In the genomic region with DNA sequence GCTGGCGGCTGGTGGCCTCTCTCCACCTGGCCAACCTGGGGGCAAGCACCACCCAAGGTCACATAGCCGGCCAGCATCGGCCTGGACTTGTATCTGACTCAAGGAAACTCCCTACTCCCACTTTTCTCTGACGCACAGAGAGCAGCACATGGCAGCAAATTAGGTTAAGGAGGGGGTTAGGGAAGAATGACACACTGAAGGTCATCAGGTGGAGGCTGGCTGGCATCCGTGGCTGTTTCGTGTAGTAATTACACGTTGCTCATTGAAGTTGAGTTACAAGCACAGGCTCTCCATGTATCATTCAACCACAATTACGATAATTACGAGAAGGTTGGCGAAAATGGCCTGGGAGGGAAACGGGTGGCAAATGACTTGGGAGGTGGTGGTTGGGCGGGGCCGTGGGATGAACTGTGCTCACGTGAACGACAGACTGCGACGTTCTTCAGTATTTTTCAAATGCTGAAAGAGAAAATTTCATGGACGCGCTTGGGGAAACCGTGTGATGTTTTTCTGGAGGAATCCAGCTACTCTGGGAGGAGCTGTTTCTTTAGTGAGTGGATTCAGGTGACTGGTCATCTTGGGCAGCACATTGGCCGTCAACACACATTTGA, we compare ENCODE assay signal across 25 cellular contexts. TPM values are rescaled to one million over a fixed set of nuclear protein-coding genes. Genes with fewer than 3 reads are reported as not detected.
DNase-seq lines count a peak whose midpoint lies in the region; ATAC-seq and TF ChIP-seq lines count a peak whose summit lies in the region.
"Had no signal": no experiment of that assay in that cellular context is flagged by ENCODE, and none has a peak within 500 bp of the region (broad histone marks: within the 10 kb centered on the region; RNA-seq: fewer than 3 reads in every experiment).

No MANE protein-coding gene starts in this region.

- BruUV-seq in IMR-90 (replicated peaks; lab: Mats Ljungman, UMichigan), result no TSS peak

- H3K4ac ChIP-seq in IMR-90 (ENCODE audit: low read depth, low read length), result no peak overlapping the region
- no peak overlapping the region for H3K4ac ChIP-seq in neuronal stem cell (ENCODE audit: low read length)

- H3K56ac ChIP-seq in IMR-90 (ENCODE audit: extremely low read depth, insufficient read depth, low read length), result no peak overlapping the region

- no peak for ATAC-seq in IMR-90 (ENCODE audit: low read depth)
- ATAC-seq: left lung had no signal

- H2BK12ac ChIP-seq in neuronal stem cell (ENCODE audit: low read length), result no peak overlapping the region

- H2BK5ac ChIP-seq in IMR-90 (ENCODE audit: low read depth, low read length, poor library complexity, severe bottlenecking), result no peak overlapping the region
- no peak overlapping the region for H2BK5ac ChIP-seq in neuronal stem cell (ENCODE audit: low read length)

- H3K18ac ChIP-seq in IMR-90 (ENCODE audit: low read depth, low read length) (no peak overlapping the region), neuronal stem cell (ENCODE audit: low read length) (peak overlapping the region; percentile 59)

- no peak overlapping the region for H3K4me2 ChIP-seq in IMR-90 (ENCODE audit: low read depth, low read length)
- no peak overlapping the region for H3K4me2 ChIP-seq in neuronal stem cell (ENCODE audit: insufficient read depth, low read length, poor library complexity, severe bottlenecking)

- dilution Hi-C loops in IMR-90 (cut with HindIII; ENCODE audit: low sequenced_read_pairs, unreplicated experiment), result no loop called here

- H2AK5ac ChIP-seq in IMR-90 (ENCODE audit: low read depth, low read length) (peak overlapping the region; percentile 50), neuronal stem cell (ENCODE audit: low read depth, low read length) (peak overlapping the region; percentile 90)

- H3K36me3 ChIP-seq in IMR-90 (ENCODE audit: control insufficient read depth, insufficient read depth, low read length) (no peaks in the 10 kb centered on the region), neuronal stem cell (replicated peaks in 1 of 2; ENCODE audit: control insufficient read depth in 2 of 2, insufficient read depth in 2 of 2, low read length in 2 of 2) (no peaks in the 10 kb centered on the region)
- H3K36me3 ChIP-seq: left lung, SJCRH30, transverse colon had no signal

- 93% methylated on average over 8 of the region's 21 CpGs; no CpG with 5 or more reads in 1 of the 2 experiments for WGBS in IMR-90 (ENCODE audit: extremely low coverage in 2 of 2, insufficient read length in 1 of 2), 2 experiments
- WGBS in neuronal stem cell (ENCODE audit: extremely low coverage in 2 of 2, insufficient read length in 2 of 2, insufficient replicate concordance in 1 of 2), 2 donors, result no CpG with 5 or more reads among the region's 21 CpGs

- H2BK15ac ChIP-seq in IMR-90 (ENCODE audit: low read depth, low read length) (no peak overlapping the region), neuronal stem cell (ENCODE audit: low read length) (peak overlapping the region; percentile 7)

- H3K9me3 ChIP-seq in IMR-90 (ENCODE audit: control insufficient read depth, insufficient read depth, low read length) (no peaks in the 10 kb centered on the region), neuronal stem cell (replicated peaks in 1 of 2; ENCODE audit: control insufficient read depth in 2 of 2, insufficient read depth in 1 of 2, low read depth in 1 of 2, low read length in 2 of 2) (peaks cover 2 to 3% of the 10 kb centered on the region in 2 donors)
- H3K9me3 ChIP-seq: left lung, SJCRH30, transverse colon had no signal

- peak; percentile 31 for DNase-seq in NCI-H1105 treated with DMSO at 0.1 percent for 48 hours (lab: John Stamatoyannopoulos, UW)
- DNase-seq in NCI-H1105 (lab: John Stamatoyannopoulos, UW), result no peak
- no peak for DNase-seq in IMR-90
- peak; percentile 25 for DNase-seq in RKO (ENCODE audit: low spot score)
- no peak for DNase-seq in neuronal stem cell (ENCODE audit: low spot score)
- no peak for DNase-seq in activated T-cell treated with anti-CD3 and anti-CD28 coated beads, Interleukin-2, amount 50 U/mL, for 1 hour
- no peak for DNase-seq in NCI-H1048 (lab: John Stamatoyannopoulos, UW)
- no peak for DNase-seq in NCI-H526 (lab: John Stamatoyannopoulos, UW)
- DNase-seq: activated gamma-delta T cell; activated T-cell treated with anti-CD3 and anti-CD28 coated beads for 4 hours; Calu3; DMS79; endodermal cell; glutamatergic neuron; H7; Kasumi-1; left lung; NCI-H2029; NCI-H526 treated with DMSO at 0.1 percent for 48 hours; stimulated activated CD4-positive, alpha-beta T cell treated with anti-CD3 and anti-CD28 coated beads, Interleukin-2, amount 100 ng/mL, for 24 hours; stimulated activated CD8-positive, alpha-beta memory T cell treated with anti-CD3 and anti-CD28 coated beads, Interleukin-4, amount 100 ng/mL, for 48 hours; SW 1271; transverse colon had no signal

- H3K4me1 ChIP-seq in IMR-90 (ENCODE audit: control insufficient read depth, insufficient read depth, low read length) (peaks cover 2% of the 10 kb centered on the region; the same call in 1 of the 2 replicates), neuronal stem cell (ENCODE audit: control insufficient read depth in 2 of 2, insufficient read depth in 1 of 2, low read depth in 1 of 2, low read length in 2 of 2) (peaks cover 5 to 16% of the 10 kb centered on the region in 2 donors)

- in situ Hi-C loops in IMR-90 (cut with MboI; ENCODE audit: low sequenced_read_pairs), result no loop called here

- H3K4me3 ChIP-seq in IMR-90 (ENCODE audit: insufficient read depth, low read depth, low read length) (no peak overlapping the region), neuronal stem cell (ENCODE audit: low read length in 2 of 2) (no peak overlapping the region)
- H3K4me3 ChIP-seq: left lung, SJCRH30, transverse colon had no signal

- no peak for TF ChIP-seq RAD21 in IMR-90 (IDR thresholded peaks at IDR 0.05; ENCODE audit: low read length)

- no peak overlapping the region for H2AK9ac ChIP-seq in IMR-90 (replicated peaks; ENCODE audit: low read depth, low read length, poor library complexity)

- H2BK120ac ChIP-seq in IMR-90 (ENCODE audit: low read depth, low read length), result no peak overlapping the region
- H2BK120ac ChIP-seq in neuronal stem cell (ENCODE audit: low read depth, low read length), result no peak overlapping the region

- H3K23ac ChIP-seq in IMR-90 (ENCODE audit: low read depth, low read length), result no peak overlapping the region
- H3K23ac ChIP-seq in neuronal stem cell (ENCODE audit: low read depth, low read length, poor library complexity), result no peak overlapping the region

- TF ChIP-seq CTCF in IMR-90 (conservative IDR thresholded peaks at IDR 0.05; ENCODE audit: low read depth, low read length), result no peak

- no peak for TF ChIP-seq POLR2A in IMR-90 (IDR thresholded peaks at IDR 0.05; ENCODE audit: low read depth, low read length)

- H3K27me3 ChIP-seq in IMR-90 (ENCODE audit: control insufficient read depth, insufficient read depth, low read length) (peaks cover 9% of the 10 kb centered on the region; the same call in 1 of the 2 replicates), neuronal stem cell (ENCODE audit: control insufficient read depth in 3 of 3, insufficient read depth in 3 of 3, low read depth in 1 of 3, low read length in 3 of 3) (peaks cover 9 to 41% (median 29%) of the 10 kb centered on the region in 3 experiments)
- H3K27me3 ChIP-seq: SJCRH30 had no signal

- no peak overlapping the region for H3K9ac ChIP-seq in IMR-90 (ENCODE audit: low read depth, low read length)
- peak overlapping the region; percentile 3 for H3K9ac ChIP-seq in neuronal stem cell (ENCODE audit: low read depth, low read length, poor library complexity)

- no peak overlapping the region for H2AFZ ChIP-seq in IMR-90 (replicated peaks; ENCODE audit: low read length, poor library complexity)
- H2AFZ ChIP-seq in neuronal stem cell (ENCODE audit: low read length), result no peak overlapping the region

- H4K8ac ChIP-seq in IMR-90 (ENCODE audit: low read depth in 2 of 2, low read length in 2 of 2), result no peak overlapping the region
- H4K8ac ChIP-seq in neuronal stem cell (ENCODE audit: low read depth, low read length), result no peak overlapping the region

- H3K9me1 ChIP-seq in IMR-90 (ENCODE audit: insufficient read depth, low read length), result 0 out of 2 replicates have a peak, but pooled peaks cover 3% of the 10 kb centered on the region

- H4K5ac ChIP-seq in IMR-90 (ENCODE audit: low read depth, low read length), result no peak overlapping the region

- intact Hi-C loops in IMR-90 (cut with micrococcal nuclease), result no loop called here

- CTCF ChIA-PET in IMR-90 (lab: Yijun Ruan, JAX), result no interaction called here

- POLR2A ChIA-PET in IMR-90 (lab: Charles Lee; ENCODE audit: unreplicated experiment), result no interaction called here

- H3K14ac ChIP-seq in IMR-90 (replicated peaks; ENCODE audit: low read depth, low read length), result no peak overlapping the region
- H3K14ac ChIP-seq in neuronal stem cell (ENCODE audit: low read length), result no peak overlapping the region

- H3K79me1 ChIP-seq in IMR-90 (ENCODE audit: low read depth in 1 of 2, low read length in 2 of 2) (no peaks in the 10 kb centered on the region), neuronal stem cell (ENCODE audit: low read depth, low read length) (peaks cover 7% of the 10 kb centered on the region)

- H4K20me1 ChIP-seq in IMR-90 (ENCODE audit: insufficient read depth, low read length), result no peaks in the 10 kb centered on the region

- H3K27ac ChIP-seq in IMR-90 (ENCODE audit: insufficient read depth, low read length) (no peak overlapping the region), neuronal stem cell (replicated peaks; ENCODE audit: low read length) (no peak overlapping the region)
- H3K27ac ChIP-seq: 22Rv1, left lung, SJCRH30, transverse colon had no signal

- no peak overlapping the region for H2BK20ac ChIP-seq in IMR-90 (ENCODE audit: low read depth, low read length)

- H4K91ac ChIP-seq in IMR-90 (ENCODE audit: insufficient read depth, low read depth, low read length), result no peak overlapping the region
- no peak overlapping the region for H4K91ac ChIP-seq in neuronal stem cell (ENCODE audit: low read depth, low read length, poor library complexity)

TF ChIP-seq in IMR-90, 13 proteins besides CTCF, POLR2A, EP300 and RAD21 (continues in another document):
- TF ChIP-seq, protein P1, sequence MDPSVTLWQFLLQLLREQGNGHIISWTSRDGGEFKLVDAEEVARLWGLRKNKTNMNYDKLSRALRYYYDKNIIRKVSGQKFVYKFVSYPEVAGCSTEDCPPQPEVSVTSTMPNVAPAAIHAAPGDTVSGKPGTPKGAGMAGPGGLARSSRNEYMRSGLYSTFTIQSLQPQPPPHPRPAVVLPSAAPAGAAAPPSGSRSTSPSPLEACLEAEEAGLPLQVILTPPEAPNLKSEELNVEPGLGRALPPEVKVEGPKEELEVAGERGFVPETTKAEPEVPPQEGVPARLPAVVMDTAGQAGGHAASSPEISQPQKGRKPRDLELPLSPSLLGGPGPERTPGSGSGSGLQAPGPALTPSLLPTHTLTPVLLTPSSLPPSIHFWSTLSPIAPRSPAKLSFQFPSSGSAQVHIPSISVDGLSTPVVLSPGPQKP (IDR thresholded peaks at IDR 0.05; ENCODE audit: borderline replicate concordance, low read depth, low read length), result no peak
- TF ChIP-seq RFX5 (IDR thresholded peaks at IDR 0.05; ENCODE audit: low read depth, low read length), result no peak

RNA-seq across cellular contexts. Expression of a gene that starts 4.0 kb away (rescaled TPM):
- total RNA-seq in IMR-90 (2012; rRNA removed), result 17.9 and 21.4 TPM in 2 replicates
- polyA plus RNA-seq in IMR-90 (2012; rRNA removed), result 48.2 and 60.2 TPM in 2 replicates
- polyA plus RNA-seq in IMR-90 (2012; cell fraction: cytosol; rRNA removed), result 73.7 and 167 TPM in 2 replicates
- 50.0 and 129 TPM in 2 replicates for polyA plus RNA-seq in IMR-90 (2012; cell fraction: nucleus; rRNA removed; ENCODE audit: low replicate concordance)
- 12.8 TPM for polyA plus RNA-seq in neuronal stem cell (2013, experiment 1 of 2)
- 14.7 TPM for polyA plus RNA-seq in neuronal stem cell (2013, experiment 2 of 2)

Comparison
In these comparisons a context has a peak if more than half of its experiments do, and no peak if none do; other contexts are left out.
1. DNase-seq: peak in NCI-H1105 treated with DMSO at 0.1 percent for 48 hours (single experiment) and RKO (single experiment); none in NCI-H1105 (single experiment), IMR-90 (single experiment), neuronal stem cell (single experiment), activated T-cell treated with anti-CD3 and anti-CD28 coated beads, Interleukin-2, amount 50 U/mL, for 1 hour (single experiment), NCI-H1048 (single experiment) and NCI-H526 (0 of 2).